ENCODE assay signal across 1 cellular context in genomic region chr3:16871915-16872842, GRCh38.
TF ChIP-seq lines count a peak whose summit lies in the region.

No MANE protein-coding gene starts in this region.

TF ChIP-seq in K562, 482 proteins besides CTCF, POLR2A, EP300 and RAD21:
- no peak for TF ChIP-seq KAT8 (IDR thresholded peaks at IDR 0.05; ENCODE audit: low read depth)
- no peak for TF ChIP-seq MCM5 (IDR thresholded peaks at IDR 0.05; ENCODE audit: low read depth)
- TF ChIP-seq ZNF175 (CRISPR knock-in tag; IDR thresholded peaks at IDR 0.05; ENCODE audit: low read depth) = no peak
- TF ChIP-seq BHLHE40 (IDR thresholded peaks at IDR 0.05; ENCODE audit: low read length) = no peak
- no peak for TF ChIP-seq ATF1 (CRISPR knock-in tag; IDR thresholded peaks at IDR 0.05)
- no peak for TF ChIP-seq ATF1 (tag; IDR thresholded peaks at IDR 0.05)
- TF ChIP-seq BRD4 (IDR thresholded peaks at IDR 0.05) = no peak
- TF ChIP-seq RNF2 (IDR thresholded peaks at IDR 0.05) = no peak
